In the genomic region with DNA sequence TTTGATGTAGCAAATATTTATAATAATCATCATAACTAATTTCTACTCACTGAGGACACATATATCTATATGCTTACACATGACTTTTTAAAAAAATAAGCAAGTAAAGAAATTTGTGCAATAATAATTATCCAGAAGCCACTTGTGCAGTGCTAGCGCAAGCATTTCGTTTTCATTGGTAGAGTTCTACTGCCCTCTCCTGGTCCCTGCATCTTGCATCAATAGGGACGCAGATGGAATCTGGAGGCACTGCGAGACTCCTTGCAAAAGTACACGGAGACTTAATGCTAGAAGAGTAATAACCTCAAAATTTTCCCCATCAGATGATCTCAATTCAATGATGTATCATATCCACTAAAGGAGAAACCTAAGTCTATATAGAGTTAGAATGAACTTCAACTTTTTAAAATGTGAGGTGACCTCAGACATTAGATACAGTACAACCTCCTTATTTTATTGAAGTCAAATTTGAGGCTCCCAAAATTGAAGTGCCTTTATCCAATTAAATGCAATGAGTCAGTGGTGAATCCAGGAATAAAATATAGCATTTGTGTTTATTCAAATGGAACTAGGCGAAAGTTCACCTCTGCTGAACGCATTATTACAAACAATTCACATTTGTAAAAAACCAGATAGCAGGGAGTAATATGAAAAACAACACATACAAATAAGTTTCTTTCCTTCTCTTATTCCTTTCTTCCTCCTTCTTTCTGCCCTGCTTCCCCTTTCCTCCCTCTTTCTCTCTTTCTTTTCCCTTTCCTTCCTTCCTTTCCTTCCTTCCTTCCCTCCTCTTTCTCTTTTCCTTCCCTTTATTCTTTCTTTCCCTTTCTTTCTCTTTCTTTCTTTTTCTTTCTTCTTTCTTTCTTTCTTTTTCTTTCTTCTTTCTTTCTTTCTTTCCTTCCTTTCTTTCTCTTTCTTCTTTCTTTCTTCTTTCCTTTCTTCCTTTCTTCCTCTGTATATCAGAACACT, we compare ENCODE assay signal across 7 cellular contexts.
DNase-seq lines count a peak whose midpoint lies in the region; ATAC-seq and TF ChIP-seq lines count a peak whose summit lies in the region.

No MANE protein-coding gene starts in this region.

- peaks cover 13% of the 10 kb centered on the region for H3K27me3 Mint-ChIP-seq in activated naive CD8-positive, alpha-beta T cell treated with anti-CD3 and anti-CD28 coated beads, Interleukin-2, amount 10 ng/mL, durations not matched to agents 7 days and 5 days

- in situ Hi-C loops in GM23248 (cut with MboI): loop anchor here (10.0 to 25.0 kb wide), 2 partner anchors 600 to 1168 kb away; no protein-coding TSS in a partner anchor

- no peaks in the 10 kb centered on the region for H3K9me3 Mint-ChIP-seq in activated naive CD8-positive, alpha-beta T cell treated with anti-CD3 and anti-CD28 coated beads, Interleukin-2, amount 10 ng/mL, durations not matched to agents 7 days and 5 days

- H3K4me3 ChIP-seq in GM23248 (peak overlapping the region; percentile 10; the same call in 1 of the 2 replicates), Karpas-422 (ENCODE audit: low read length) (no peak overlapping the region), Peyer's patch (no peak overlapping the region)

- DNase-seq in GM10266 (ENCODE audit: extremely low spot score): peak; percentile 35
- DNase-seq in GM23248: peak; percentile 88
- DNase-seq in Karpas-422: peak; percentile 86
- peak in 1 of 3 donors; percentile 74 for DNase-seq in Peyer's patch
- DNase-seq in activated naive CD8-positive, alpha-beta T cell treated with anti-CD3 and anti-CD28 coated beads, Interleukin-2, amount 10 ng/mL, durations not matched to agents 7 days and 5 days: no peak
- peak; percentile 43 for DNase-seq in left cardiac atrium
- peak; percentile 68 for DNase-seq in putamen (ENCODE audit: low spot score)

- H3K9ac ChIP-seq in GM23248 (no peak overlapping the region), Karpas-422 (ENCODE audit: low read length) (no peak overlapping the region)

- 3 to 6% methylated on average over 7 of the region's 7 CpGs for WGBS in GM23248 (ENCODE audit: low coverage in 1 of 2, low lambda C conversion rate in 2 of 2, missing lambda C conversion rate in 2 of 2), 2 experiments

- H3K4me1 Mint-ChIP-seq in activated naive CD8-positive, alpha-beta T cell treated with anti-CD3 and anti-CD28 coated beads, Interleukin-2, amount 10 ng/mL, durations not matched to agents 7 days and 5 days: no peaks in the 10 kb centered on the region

- no peak overlapping the region for H3K4me3 Mint-ChIP-seq in activated naive CD8-positive, alpha-beta T cell treated with anti-CD3 and anti-CD28 coated beads, Interleukin-2, amount 10 ng/mL, durations not matched to agents 7 days and 5 days

- ATAC-seq in activated naive CD8-positive, alpha-beta T cell treated with anti-CD3 and anti-CD28 coated beads, Interleukin-2, amount 10 ng/mL, durations not matched to agents 7 days and 5 days (ENCODE audit: low read depth): peak; percentile 72
- ATAC-seq in left cardiac atrium: peak; percentile 87 to 92

- H3K36me3 ChIP-seq in GM23248 (ENCODE audit: low read depth) (no peaks in the 10 kb centered on the region), Karpas-422 (ENCODE audit: insufficient read depth, low read length) (no peaks in the 10 kb centered on the region), Peyer's patch (no peaks in the 10 kb centered on the region)

- POLR2A ChIA-PET in activated naive CD8-positive, alpha-beta T cell treated with anti-CD3 and anti-CD28 coated beads, Interleukin-2, amount 10 ng/mL, durations not matched to agents 7 days and 5 days (lab: Charles Lee): no interaction called here

- H3K36me3 Mint-ChIP-seq in activated naive CD8-positive, alpha-beta T cell treated with anti-CD3 and anti-CD28 coated beads, Interleukin-2, amount 10 ng/mL, durations not matched to agents 7 days and 5 days: no peaks in the 10 kb centered on the region

- H4K20me1 ChIP-seq in GM23248 (ENCODE audit: insufficient read depth) (no peaks in the 10 kb centered on the region), Karpas-422 (ENCODE audit: insufficient read depth, low read depth, low read length) (no peaks in the 10 kb centered on the region)

- H3K4me1 ChIP-seq in GM23248 (ENCODE audit: insufficient read depth) (peaks cover 8% of the 10 kb centered on the region), Karpas-422 (ENCODE audit: low read length) (no peaks in the 10 kb centered on the region), Peyer's patch (no peaks in the 10 kb centered on the region)

- TF ChIP-seq POLR2A in Peyer's patch (IDR thresholded peaks at IDR 0.05): no peak

- TF ChIP-seq CTCF in GM10266 (IDR thresholded peaks at IDR 0.05; ENCODE audit: control insufficient read depth, insufficient read depth, low read depth, missing control alignments) (peak; percentile 74), Peyer's patch (IDR thresholded peaks at IDR 0.05) (peak in 5 of 6 experiments; percentile 33 to 78 (median 74))

- H3K79me2 ChIP-seq in GM23248 (ENCODE audit: insufficient read depth) (no peaks in the 10 kb centered on the region), Karpas-422 (ENCODE audit: low read length) (no peaks in the 10 kb centered on the region)

- no peak overlapping the region for H3K27ac Mint-ChIP-seq in activated naive CD8-positive, alpha-beta T cell treated with anti-CD3 and anti-CD28 coated beads, Interleukin-2, amount 10 ng/mL, durations not matched to agents 7 days and 5 days

- intact Hi-C loops in left cardiac atrium (cut with DNase I): loop anchor here (2.0 to 10.0 kb wide), 4 partner anchors 490 to 1162 kb away; partner anchors contain the start of gene SPRY1 (in 1 of the 2)

- H2AFZ ChIP-seq in GM23248: peak overlapping the region; percentile 66
- no peak overlapping the region for H2AFZ ChIP-seq in Karpas-422 (ENCODE audit: low read length)

- H3K4me2 ChIP-seq in GM23248 (ENCODE audit: unreplicated experiment): peak overlapping the region; percentile 56
- no peak overlapping the region for H3K4me2 ChIP-seq in Karpas-422 (ENCODE audit: low read depth, low read length, poor library complexity, severe bottlenecking)

- H3K27ac ChIP-seq in GM23248 (no peak overlapping the region), Karpas-422 (ENCODE audit: low read length) (no peak overlapping the region), Peyer's patch (no peak overlapping the region)

- H3K9me2 ChIP-seq in GM23248 (ENCODE audit: insufficient read depth): no peaks in the 10 kb centered on the region
- no peaks in the 10 kb centered on the region for H3K9me2 ChIP-seq in Karpas-422 (replicated peaks; ENCODE audit: insufficient read depth, low read length)

- no peaks in the 10 kb centered on the region for H3K9me3 ChIP-seq in GM23248 (ENCODE audit: low read depth)
- H3K9me3 ChIP-seq in Karpas-422 (ENCODE audit: low read length): no peaks in the 10 kb centered on the region
- no peaks in the 10 kb centered on the region for H3K9me3 ChIP-seq in Peyer's patch

- H3K27me3 ChIP-seq in GM23248 (replicated peaks; ENCODE audit: insufficient read depth) (no peaks in the 10 kb centered on the region), Karpas-422 (ENCODE audit: low read length) (no peaks in the 10 kb centered on the region), Peyer's patch (no peaks in the 10 kb centered on the region)

- peaks cover 4% of the 10 kb centered on the region; the same call in 1 of the 2 replicates for H3F3A ChIP-seq in GM23248 (ENCODE audit: insufficient read depth)
